ENCODE assay signal across 11 cellular contexts in genomic region chr10:17744395-17744841, GRCh38. TPM values are rescaled to one million over a fixed set of nuclear protein-coding genes. Genes with fewer than 3 reads are reported as not detected.
DNase-seq lines count a peak whose midpoint lies in the region; ATAC-seq, FAIRE-seq and TF ChIP-seq lines count a peak whose summit lies in the region.
"Had no signal": no experiment of that assay in that cellular context is flagged by ENCODE, and none has a peak within 500 bp of the region (broad histone marks: within the 10 kb centered on the region; RNA-seq: fewer than 3 reads in every experiment).

No MANE protein-coding gene starts in this region.

- H3K27me3 ChIP-seq in liver (ENCODE audit: control insufficient read depth in 4 of 4, insufficient read depth in 4 of 4, low read length in 3 of 4) = no peaks in the 10 kb centered on the region
- no peaks in the 10 kb centered on the region; a peak in 1 of 5 replicates for H3K27me3 ChIP-seq in HepG2 (ENCODE audit: control insufficient read depth in 1 of 2, insufficient read depth in 2 of 2, low read length in 2 of 2)
- H3K27me3 ChIP-seq in left lung = no peaks in the 10 kb centered on the region

- H3K9ac ChIP-seq in liver (ENCODE audit: low read depth in 1 of 2, low read length in 2 of 2) (no peak overlapping the region), HepG2 (ENCODE audit: insufficient read depth, low read depth, low read length) (no peak overlapping the region)

- H3K4me3 Mint-ChIP-seq in activated T-cell treated with anti-CD3 and anti-CD28 coated beads, Interleukin-2, amount 50 U/mL, for 24 hours = no peak overlapping the region
- H3K4me3 Mint-ChIP-seq: natural killer cell treated with Interleukin-12 subunit alpha and Interleukin-12 subunit beta and Interleukin-15 and Interleukin-18, amount 100 ng/mL, for 72 hours had no signal

- no peak overlapping the region for H3K4me2 ChIP-seq in HepG2 (ENCODE audit: low read depth, low read length)

- ATAC-seq in HepG2 = no peak
- ATAC-seq in left lung = peak; percentile 10
- no peak for ATAC-seq in GM21367 (IDR thresholded peaks at IDR 0.05; ENCODE audit: unreplicated experiment)
- ATAC-seq: HCT116; natural killer cell treated with Interleukin-12 subunit alpha and Interleukin-12 subunit beta and Interleukin-15 and Interleukin-18, amount 100 ng/mL, for 72 hours had no signal

- in situ Hi-C loops in HepG2 (cut with HindIII; ENCODE audit: extremely low pct_ligation_motif_present, low pct_unique_long_range_greater_than_20kb) = loop anchor here (5.0 kb wide), 1 partner anchor 137 kb away; no protein-coding TSS in a partner anchor

- H3K79me2 ChIP-seq in HepG2 (ENCODE audit: insufficient read depth, low read length) = no peaks in the 10 kb centered on the region

- H4K20me1 ChIP-seq in HepG2 (ENCODE audit: insufficient read depth, low read length) = no peaks in the 10 kb centered on the region

- no TSS peak for BruUV-seq in HepG2 (replicated peaks; lab: Mats Ljungman, UMichigan)

- H3K27ac ChIP-seq in liver (ENCODE audit: low read depth in 1 of 2, low read length in 2 of 2) (no peak overlapping the region), HepG2 (ENCODE audit: extremely low read length, insufficient read depth, low read length) (no peak overlapping the region), left lung (no peak overlapping the region)

- peaks cover 5% of the 10 kb centered on the region for H3K4me1 Mint-ChIP-seq in activated T-cell treated with anti-CD3 and anti-CD28 coated beads, Interleukin-2, amount 50 U/mL, for 24 hours (ENCODE audit: low read depth)

- TF ChIP-seq RAD21 in liver (IDR thresholded peaks at IDR 0.05) (no peak), HepG2 (CRISPR knock-in tag; IDR thresholded peaks at IDR 0.05) (no peak)

- TF ChIP-seq POLR2A in HepG2 (IDR thresholded peaks at IDR 0.05; ENCODE audit: insufficient read depth in 1 of 2, low read depth in 2 of 2, low read length in 2 of 2) = no peak

- no peak for DNase-seq in HepG2 (ENCODE audit: low spot score)
- DNase-seq in cardiac fibroblast (ENCODE audit: low read depth in 2 of 2) = peak; percentile 40 to 62
- DNase-seq in left lung = no peak
- no peak for DNase-seq in T-helper 9 cell
- DNase-seq in stimulated activated CD4-positive, alpha-beta T cell treated with anti-CD3 and anti-CD28 coated beads, Interleukin-4, amount 100 ng/mL, for 4 hours = no peak
- DNase-seq in activated T-cell treated with anti-CD3 and anti-CD28 coated beads, Interleukin-2, amount 50 U/mL, for 24 hours = no peak

- H3K36me3 ChIP-seq in liver (ENCODE audit: control insufficient read depth in 4 of 4, insufficient read depth in 3 of 4, low read depth in 1 of 4, low read length in 3 of 4) (no peaks in the 10 kb centered on the region), HepG2 (replicated peaks in 1 of 2; ENCODE audit: control insufficient read depth in 1 of 2, insufficient read depth in 2 of 2, low read length in 2 of 2) (no peaks in the 10 kb centered on the region), left lung (no peaks in the 10 kb centered on the region)

- TF ChIP-seq CTCF in liver (IDR thresholded peaks at IDR 0.05; ENCODE audit: low read depth, low read length, missing input control) (no peak), HepG2 (CRISPR knock-in tag; IDR thresholded peaks at IDR 0.05) (no peak), cardiac fibroblast (IDR thresholded peaks at IDR 0.05; ENCODE audit: low read depth, low read length) (no peak), left lung (IDR thresholded peaks at IDR 0.05) (no peak)

- H3K4me3 ChIP-seq in liver (ENCODE audit: low read depth in 1 of 3, low read length in 3 of 3) = no peak overlapping the region
- no peak overlapping the region for H3K4me3 ChIP-seq in HepG2 (replicated peaks in 1 of 3; ENCODE audit: insufficient read depth in 1 of 3, low read depth in 2 of 3, low read length in 3 of 3)
- no peak overlapping the region for H3K4me3 ChIP-seq in cardiac fibroblast (replicated peaks in 1 of 2; ENCODE audit: low read depth in 2 of 2, low read length in 2 of 2)
- no peak overlapping the region for H3K4me3 ChIP-seq in left lung
- H3K4me3 ChIP-seq: skin epidermis had no signal

- CTCF ChIA-PET in HepG2 (lab: Yijun Ruan, JAX; ENCODE audit: low intra/inter-chr PET ratio, low total read pairs) = interaction anchor here (3.6 kb wide), 1 partner anchor 136 kb away, joined by 43 read pairs; no protein-coding TSS in a partner anchor

- no peak overlapping the region for H3K27ac Mint-ChIP-seq in activated T-cell treated with anti-CD3 and anti-CD28 coated beads, Interleukin-2, amount 50 U/mL, for 24 hours
- H3K27ac Mint-ChIP-seq: natural killer cell treated with Interleukin-12 subunit alpha and Interleukin-12 subunit beta and Interleukin-15 and Interleukin-18, amount 100 ng/mL, for 72 hours had no signal

- no peak for FAIRE-seq in HepG2 (lab: Jason Lieb, UNC)

- H2AFZ ChIP-seq in HepG2 (ENCODE audit: low read length) = no peak overlapping the region

- TF ChIP-seq EP300 in HepG2 (IDR thresholded peaks at IDR 0.05; ENCODE audit: low read depth in 2 of 2, low read length in 2 of 2) (no peak), HepG2 (CRISPR knock-in tag; IDR thresholded peaks at IDR 0.05; ENCODE audit: borderline replicate concordance) (no peak)

- H3K4me1 ChIP-seq in liver (ENCODE audit: control insufficient read depth in 4 of 4, insufficient read depth in 4 of 4, low read length in 3 of 4) = no peaks in the 10 kb centered on the region
- H3K4me1 ChIP-seq in HepG2 (ENCODE audit: insufficient read depth, low read length) = peaks cover 24% of the 10 kb centered on the region
- H3K4me1 ChIP-seq in left lung = peaks cover 0 to 17% of the 10 kb centered on the region in 2 donors

- WGBS in liver = 47% methylated on average over 4 of the region's 4 CpGs
- WGBS in HepG2 (ENCODE audit: low lambda C conversion rate) = 13% methylated on average over 4 of the region's 4 CpGs

- intact Hi-C loops in HepG2 (cut with micrococcal nuclease; ENCODE audit: unreplicated experiment) (loop anchor here (5.0 kb wide), 1 partner anchor 72 kb away; no protein-coding TSS in a partner anchor), left lung (cut with DNase I) (no loop called here)

- POLR2A ChIA-PET in HepG2 (lab: Yijun Ruan, JAX) = no interaction called here

- no peaks in the 10 kb centered on the region for H3K9me3 ChIP-seq in liver (ENCODE audit: control insufficient read depth in 4 of 4, low read length in 3 of 4)
- H3K9me3 ChIP-seq in HepG2 (ENCODE audit: low read length) = no peaks in the 10 kb centered on the region
- H3K9me3 ChIP-seq in left lung = no peaks in the 10 kb centered on the region

- no peaks in the 10 kb centered on the region for H3K27me3 Mint-ChIP-seq in activated T-cell treated with anti-CD3 and anti-CD28 coated beads, Interleukin-2, amount 50 U/mL, for 24 hours
- H3K27me3 Mint-ChIP-seq: natural killer cell treated with Interleukin-12 subunit alpha and Interleukin-12 subunit beta and Interleukin-15 and Interleukin-18, amount 100 ng/mL, for 72 hours had no signal

- no peaks in the 10 kb centered on the region for H3K36me3 Mint-ChIP-seq in activated T-cell treated with anti-CD3 and anti-CD28 coated beads, Interleukin-2, amount 50 U/mL, for 24 hours (ENCODE audit: low read depth)
- H3K36me3 Mint-ChIP-seq: natural killer cell treated with Interleukin-12 subunit alpha and Interleukin-12 subunit beta and Interleukin-15 and Interleukin-18, amount 100 ng/mL, for 72 hours had no signal

- H3K9me3 Mint-ChIP-seq in activated T-cell treated with anti-CD3 and anti-CD28 coated beads, Interleukin-2, amount 50 U/mL, for 24 hours = no peaks in the 10 kb centered on the region
- H3K9me3 Mint-ChIP-seq: natural killer cell treated with Interleukin-12 subunit alpha and Interleukin-12 subunit beta and Interleukin-15 and Interleukin-18, amount 100 ng/mL, for 72 hours had no signal

TF ChIP-seq in HepG2, 621 proteins besides CTCF, POLR2A, EP300 and RAD21 (continues in another document):
- TF ChIP-seq ZNF589 (CRISPR knock-in tag; conservative IDR thresholded peaks at IDR 0.05) (no peak), BATF2 (CRISPR knock-in tag; IDR thresholded peaks at IDR 0.05) (no peak), GABPA (IDR thresholded peaks at IDR 0.05; ENCODE audit: low read depth, low read length) (no peak), GABPA (CRISPR knock-in tag; IDR thresholded peaks at IDR 0.05; ENCODE audit: low read depth) (no peak), SRSF4 (IDR thresholded peaks at IDR 0.05; ENCODE audit: low read depth, low read length, poor library complexity, severe bottlenecking) (no peak), PHF20 (CRISPR knock-in tag; IDR thresholded peaks at IDR 0.05) (no peak)

RNA-seq across cellular contexts. Expression of gene TMEM236, which starts 7.6 kb away (rescaled TPM):
- total RNA-seq in liver = under 1 TPM; 0.17 to 0.28 TPM
- polyA plus RNA-seq in liver = under 1 TPM; 0.07 to 0.08 TPM
- total RNA-seq in HepG2 (2016; rRNA removed; fragmentation: Illumina TruSeq; extraction: Trizol) = 0.04 TPM in 1 of 2 replicates, not detected in the other
- total RNA-seq in HepG2 (2016; cell fraction: cytosol; rRNA removed; fragmentation: Illumina TruSeq; extraction: Trizol; ENCODE audit: low read depth) = not detected in 2 replicates
- 0.02 and 0.03 TPM in 2 replicates for total RNA-seq in HepG2 (2016; cell fraction: insoluble cytoplasmic fraction; rRNA removed; fragmentation: Illumina TruSeq; extraction: Trizol)
- not detected in 2 replicates for total RNA-seq in HepG2 (2016; cell fraction: membrane; rRNA removed; fragmentation: Illumina TruSeq; extraction: Trizol)
- total RNA-seq in HepG2 (2016; cell fraction: nucleus; rRNA removed; fragmentation: Illumina TruSeq; extraction: Trizol) = 0.06 TPM in 1 of 2 replicates, not detected in the other
- polyA plus RNA-seq in HepG2 (2011; rRNA removed) = 0.08 and 0.09 TPM in 2 replicates
- polyA plus RNA-seq in HepG2 (2011; cell fraction: cytosol; rRNA removed) = 0.04 TPM in 2 replicates
- 0.16 TPM in 2 replicates for polyA plus RNA-seq in HepG2 (2011; cell fraction: nucleus; rRNA removed)
- 0.07 and 0.12 TPM in 2 replicates for polyA plus RNA-seq in HepG2 (2012)
- not detected in 2 replicates for polyA plus RNA-seq in HepG2 (2016; cell fraction: cytosol; fragmentation: Illumina TruSeq; extraction: Trizol; ENCODE audit: low read depth)
- polyA plus RNA-seq in HepG2 (2016; cell fraction: insoluble cytoplasmic fraction; fragmentation: Illumina TruSeq; extraction: Trizol; ENCODE audit: low read depth) = 0.04 TPM in 1 of 2 replicates, not detected in the other
- polyA plus RNA-seq in HepG2 (2016; cell fraction: membrane; fragmentation: Illumina TruSeq; extraction: Trizol; ENCODE audit: low read depth) = 0.02 TPM in 1 of 2 replicates, not detected in the other
- 0.11 TPM in 1 of 2 replicates, not detected in the other for polyA plus RNA-seq in HepG2 (2016; cell fraction: nucleus; fragmentation: Illumina TruSeq; extraction: Trizol; ENCODE audit: insufficient read depth, low read depth)
- 0.09 TPM in 1 of 2 replicates, not detected in the other for polyA minus RNA-seq in HepG2 (2011; rRNA and poly(A)+ RNA removed; ENCODE audit: low replicate concordance)
- not detected in 2 replicates for polyA minus RNA-seq in HepG2 (2011; cell fraction: cytosol; rRNA and poly(A)+ RNA removed)
- polyA minus RNA-seq in HepG2 (2011; cell fraction: nucleus; rRNA and poly(A)+ RNA removed) = 0.25 and 0.52 TPM in 2 replicates
- 1 to 10 TPM; 2.4 to 2.8 TPM for total RNA-seq in left lung

Comparison
In these comparisons a context has a peak if more than half of its experiments do, and no peak if none do; other contexts are left out.
1. DNase-seq: peak in cardiac fibroblast (2 of 2); none in HepG2 (single experiment), left lung (0 of 2), T-helper 9 cell (single experiment), stimulated activated CD4-positive, alpha-beta T cell treated with anti-CD3 and anti-CD28 coated beads, Interleukin-4, amount 100 ng/mL, for 4 hours (0 of 2) and activated T-cell treated with anti-CD3 and anti-CD28 coated beads, Interleukin-2, amount 50 U/mL, for 24 hours (single experiment).